1 cellular context compared by ENCODE assay signal in the genomic region with DNA sequence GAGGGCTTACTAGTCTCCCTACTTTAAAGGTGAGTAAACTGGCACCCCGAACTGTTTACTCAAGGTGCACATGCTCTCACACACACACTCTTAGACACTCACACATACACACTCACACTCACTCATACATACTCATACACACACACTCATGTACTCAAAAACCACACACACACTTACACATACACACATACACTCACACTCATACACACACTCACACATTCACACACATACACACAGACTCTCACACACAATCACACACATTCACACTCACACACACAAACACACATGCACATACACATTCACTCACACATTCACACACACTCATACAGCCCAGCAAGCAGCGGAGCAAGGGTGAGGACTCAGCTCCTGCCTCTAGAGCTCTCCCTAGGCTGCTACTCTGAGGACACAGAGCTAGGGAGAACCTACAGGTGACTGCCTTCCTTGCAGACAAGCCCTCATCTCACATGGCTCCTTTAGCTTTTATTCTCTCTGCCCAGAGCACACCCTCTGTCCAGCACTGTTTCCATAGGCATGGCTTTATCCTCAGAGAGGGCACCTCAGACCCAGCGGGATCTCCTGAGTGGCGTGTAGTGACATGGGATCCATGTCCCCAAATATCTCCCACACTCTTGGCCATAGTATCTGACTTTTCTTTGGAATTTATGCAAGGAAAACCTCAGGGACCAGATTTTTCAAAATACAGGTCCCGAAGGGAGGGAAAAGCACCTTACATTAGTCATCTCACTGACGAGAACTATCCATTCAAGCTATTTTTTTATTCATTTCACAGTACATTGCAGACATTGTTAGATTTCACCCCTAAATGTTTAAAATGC.
TF ChIP-seq lines count a peak whose summit lies in the region.

No MANE protein-coding gene starts in this region.

TF ChIP-seq in A549, 52 proteins besides CTCF, POLR2A, EP300 and RAD21 (continued from another document):
- TF ChIP-seq, protein P1, sequence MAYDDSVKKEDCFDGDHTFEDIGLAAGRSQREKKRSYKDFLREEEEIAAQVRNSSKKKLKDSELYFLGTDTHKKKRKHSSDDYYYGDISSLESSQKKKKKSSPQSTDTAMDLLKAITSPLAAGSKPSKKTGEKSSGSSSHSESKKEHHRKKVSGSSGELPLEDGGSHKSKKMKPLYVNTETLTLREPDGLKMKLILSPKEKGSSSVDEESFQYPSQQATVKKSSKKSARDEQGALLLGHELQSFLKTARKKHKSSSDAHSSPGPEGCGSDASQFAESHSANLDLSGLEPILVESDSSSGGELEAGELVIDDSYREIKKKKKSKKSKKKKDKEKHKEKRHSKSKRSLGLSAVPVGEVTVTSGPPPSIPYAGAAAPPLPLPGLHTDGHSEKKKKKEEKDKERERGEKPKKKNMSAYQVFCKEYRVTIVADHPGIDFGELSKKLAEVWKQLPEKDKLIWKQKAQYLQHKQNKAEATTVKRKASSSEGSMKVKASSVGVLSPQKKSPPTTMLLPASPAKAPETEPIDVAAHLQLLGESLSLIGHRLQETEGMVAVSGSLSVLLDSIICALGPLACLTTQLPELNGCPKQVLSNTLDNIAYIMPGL (CRISPR knock-in tag; IDR thresholded peaks at IDR 0.05; ENCODE audit: borderline replicate concordance) = no peak
- TF ChIP-seq HDAC2 (IDR thresholded peaks at IDR 0.05) = no peak
- TF ChIP-seq KDM1A (IDR thresholded peaks at IDR 0.05; ENCODE audit: low read depth) = no peak
- TF ChIP-seq CEBPB (IDR thresholded peaks at IDR 0.05) = no peak
- TF ChIP-seq HEYL (CRISPR knock-in tag; IDR thresholded peaks at IDR 0.05) = no peak
- TF ChIP-seq RARB (CRISPR knock-in tag; IDR thresholded peaks at IDR 0.05) = no peak
- no peak for TF ChIP-seq USF2 (IDR thresholded peaks at IDR 0.05)
